ENCODE assay signal across 10 cellular contexts in genomic region chr11:10669258-10670033, GRCh38. TPM values are rescaled to one million over a fixed set of nuclear protein-coding genes. Genes with fewer than 3 reads are reported as not detected.
A peak's percentile ranks its signal among the peaks of the same experiment; 100 is the strongest.
DNase-seq lines count a peak whose midpoint lies in the region; ATAC-seq and TF ChIP-seq lines count a peak whose summit lies in the region.
"Had no signal": no experiment of that assay in that cellular context is flagged by ENCODE, and none has a peak within 500 bp of the region (broad histone marks: within the 10 kb centered on the region; RNA-seq: fewer than 3 reads in every experiment).

No MANE protein-coding gene starts in this region.

- TF ChIP-seq CTCF in AG09309 (IDR thresholded peaks at IDR 0.05; ENCODE audit: control insufficient read depth, insufficient read depth, low read depth, low read length, missing control alignments) (no peak), astrocyte of the spinal cord (IDR thresholded peaks at IDR 0.05; ENCODE audit: low read depth, low read length) (no peak)

- H2BK5ac ChIP-seq in mesendoderm (ENCODE audit: low read length) = no peak overlapping the region

- no peaks in the 10 kb centered on the region for H3K79me1 ChIP-seq in mesendoderm (ENCODE audit: low read length)

- WGBS in mesendoderm (ENCODE audit: extremely low coverage, insufficient coverage, low lambda C conversion rate) = no CpG with 5 or more reads among the region's 5 CpGs

- no peak overlapping the region for H4K5ac ChIP-seq in mesendoderm (ENCODE audit: low read length)

- H2BK120ac ChIP-seq in mesendoderm (ENCODE audit: low read depth, low read length) = no peak overlapping the region

- H3K4ac ChIP-seq in mesendoderm (ENCODE audit: low read depth, low read length) = no peak overlapping the region

- H4K8ac ChIP-seq in mesendoderm (ENCODE audit: low read depth, low read length) = no peak overlapping the region

- no peak overlapping the region for H3K18ac ChIP-seq in mesendoderm (ENCODE audit: low read length)

- no peaks in the 10 kb centered on the region for H3K4me1 ChIP-seq in mesendoderm (ENCODE audit: control insufficient read depth, low read depth, low read length)

- H3K23ac ChIP-seq in mesendoderm (ENCODE audit: low read length) = peak overlapping the region; percentile 91

- H3K4me3 ChIP-seq in AG09309 (ENCODE audit: control insufficient read depth, low read depth, low read length) = no peak overlapping the region
- no peak overlapping the region for H3K4me3 ChIP-seq in astrocyte of the spinal cord (ENCODE audit: low read depth, low read length)
- H3K4me3 ChIP-seq in mesendoderm (ENCODE audit: low read length) = no peak overlapping the region
- H3K4me3 ChIP-seq: SJCRH30 had no signal

- H3K27ac ChIP-seq in mesendoderm (ENCODE audit: low read depth, low read length) = no peak overlapping the region
- H3K27ac ChIP-seq: SJCRH30 had no signal

- H2BK15ac ChIP-seq in mesendoderm (replicated peaks; ENCODE audit: low read depth) = no peak overlapping the region

- H3K9ac ChIP-seq in mesendoderm (ENCODE audit: low read length) = no peak overlapping the region

- H3K36me3 ChIP-seq in mesendoderm (ENCODE audit: control insufficient read depth, insufficient read depth, low read length) = no peaks in the 10 kb centered on the region
- H3K36me3 ChIP-seq: SJCRH30 had no signal

- no peak overlapping the region for H2AK5ac ChIP-seq in mesendoderm (ENCODE audit: low read length)

- H3K79me2 ChIP-seq in mesendoderm (ENCODE audit: control insufficient read depth, insufficient read depth, low read length) = no peaks in the 10 kb centered on the region

- H3K4me2 ChIP-seq in mesendoderm (ENCODE audit: low read length) = no peak overlapping the region

- ATAC-seq in HG02678 (IDR thresholded peaks at IDR 0.05; ENCODE audit: unreplicated experiment) = no peak
- ATAC-seq in GM21723 (IDR thresholded peaks at IDR 0.05; ENCODE audit: unreplicated experiment) = no peak
- ATAC-seq in GM21528 (IDR thresholded peaks at IDR 0.05; ENCODE audit: low FRiP score, unreplicated experiment) = no peak

- no peak overlapping the region for H3K56ac ChIP-seq in mesendoderm (ENCODE audit: low read length)

- H3K27me3 ChIP-seq in mesendoderm (ENCODE audit: insufficient read depth, low read length, poor library complexity) = no peaks in the 10 kb centered on the region
- H3K27me3 ChIP-seq: SJCRH30 had no signal

- DNase-seq in AG09309 (ENCODE audit: low read depth) = peak; percentile 84
- peak; percentile 83 for DNase-seq in NCI-H146 treated with DMSO at 0.1 percent for 48 hours (lab: John Stamatoyannopoulos, UW; ENCODE audit: unreplicated experiment)
- DNase-seq in astrocyte of the spinal cord (ENCODE audit: low read depth, low spot score) = peak; percentile 77
- DNase-seq in mesendoderm = no peak
- no peak for DNase-seq in stimulated activated CD4-positive, alpha-beta T cell treated with anti-CD3 and anti-CD28 coated beads, Interleukin-12 subunit alpha, Interleukin-12 subunit beta, amount 100 ng/mL, for 4 hours
- DNase-seq: naive B cell had no signal

- in situ Hi-C loops in astrocyte of the spinal cord (cut with HindIII; ENCODE audit: low sequenced_read_pairs) = no loop called here

RNA-seq across cellular contexts. Expression of gene IRAG1, which starts 24.1 kb away (rescaled TPM):
- 0.79 TPM for polyA plus RNA-seq in mesendoderm (2013, experiment 1 of 2)
- polyA plus RNA-seq in mesendoderm (2013, experiment 2 of 2) = 0.80 TPM

Comparison
In these comparisons a context has a peak if more than half of its experiments do, and no peak if none do; other contexts are left out.
1. DNase-seq: peak in AG09309 (single experiment), NCI-H146 treated with DMSO at 0.1 percent for 48 hours (single experiment) and astrocyte of the spinal cord (single experiment); none in mesendoderm (single experiment) and stimulated activated CD4-positive, alpha-beta T cell treated with anti-CD3 and anti-CD28 coated beads, Interleukin-12 subunit alpha, Interleukin-12 subunit beta, amount 100 ng/mL, for 4 hours (single experiment).